7 cellular contexts compared by ENCODE assay signal in genomic region chr20:21719592-21720214, GRCh38. TPM values are rescaled to one million over a fixed set of nuclear protein-coding genes. Genes with fewer than 3 reads are reported as not detected.
A peak's percentile ranks its signal among the peaks of the same experiment; 100 is the strongest.
DNase-seq lines count a peak whose midpoint lies in the region.

No MANE protein-coding gene starts in this region.

- no peak overlapping the region for H3K27ac Mint-ChIP-seq in activated CD4-positive, alpha-beta memory T cell treated with anti-CD3 and anti-CD28 coated beads for 36 hours

- in situ Hi-C loops in HAP-1 (cut with MboI; ENCODE audit: low sequenced_read_pairs): no loop called here

- H3K36me3 Mint-ChIP-seq in activated CD4-positive, alpha-beta memory T cell treated with anti-CD3 and anti-CD28 coated beads for 36 hours: no peaks in the 10 kb centered on the region

- no peaks in the 10 kb centered on the region for H3K9me3 Mint-ChIP-seq in activated CD4-positive, alpha-beta memory T cell treated with anti-CD3 and anti-CD28 coated beads for 36 hours

- H3K36me3 ChIP-seq in HAP-1 (replicated peaks): no peaks in the 10 kb centered on the region

- peaks cover 13% of the 10 kb centered on the region for H3K27me3 ChIP-seq in HAP-1 (ENCODE audit: low read depth)

- H3K4me3 Mint-ChIP-seq in activated CD4-positive, alpha-beta memory T cell treated with anti-CD3 and anti-CD28 coated beads for 36 hours: no peak overlapping the region

- H3K4me1 ChIP-seq in HAP-1: no peaks in the 10 kb centered on the region

- H3K9me3 ChIP-seq in HAP-1: no peaks in the 10 kb centered on the region

- intact Hi-C loops in activated CD4-positive, alpha-beta memory T cell treated with anti-CD3 and anti-CD28 coated beads for 36 hours (cut with micrococcal nuclease): no loop called here

- no peaks in the 10 kb centered on the region for H3K4me1 Mint-ChIP-seq in activated CD4-positive, alpha-beta memory T cell treated with anti-CD3 and anti-CD28 coated beads for 36 hours (ENCODE audit: low read depth)

- H3K27me3 Mint-ChIP-seq in activated CD4-positive, alpha-beta memory T cell treated with anti-CD3 and anti-CD28 coated beads for 36 hours: peaks cover 31% of the 10 kb centered on the region

- POLR2A ChIA-PET in activated CD4-positive, alpha-beta memory T cell treated with anti-CD3 and anti-CD28 coated beads for 36 hours (lab: Charles Lee): no interaction called here

- CTCF ChIA-PET in activated CD4-positive, alpha-beta memory T cell treated with anti-CD3 and anti-CD28 coated beads for 36 hours (lab: Charles Lee): interaction anchor here (0.6 to 2.3 kb wide), 20 partner anchors 9 to 868 kb away, joined by 3 to 18 read pairs (median 4); no protein-coding TSS in a partner anchor

- DNase-seq in DMS53 (lab: John Stamatoyannopoulos, UW): peak; percentile 76
- peak; percentile 42 to 78 for DNase-seq in HAP-1 (ENCODE audit: low spot score in 2 of 2)
- DNase-seq in NCI-H2196 (lab: John Stamatoyannopoulos, UW; ENCODE audit: unreplicated experiment): peak; percentile 69
- peak; percentile 43 for DNase-seq in activated CD4-positive, alpha-beta memory T cell treated with anti-CD3 and anti-CD28 coated beads for 36 hours
- DNase-seq in glomerular visceral epithelial cell (ENCODE audit: extremely low spot score): peak; percentile 53
- DNase-seq in stimulated activated CD4-positive, alpha-beta T cell treated with anti-CD3 and anti-CD28 coated beads, Interleukin-15, amount 100 ng/mL, for 24 hours: peak; percentile 63
- no peak for DNase-seq in central memory CD4-positive, alpha-beta T cell

- no peak overlapping the region for H3K4me3 ChIP-seq in HAP-1

RNA-seq across cellular contexts. Expression of gene PAX1, which starts 14.2 kb away (rescaled TPM):
- not detected for total RNA-seq in activated CD4-positive, alpha-beta memory T cell treated with anti-CD3 and anti-CD28 coated beads for 36 hours
